ENCODE assay signal across 8 cellular contexts in the genomic region with DNA sequence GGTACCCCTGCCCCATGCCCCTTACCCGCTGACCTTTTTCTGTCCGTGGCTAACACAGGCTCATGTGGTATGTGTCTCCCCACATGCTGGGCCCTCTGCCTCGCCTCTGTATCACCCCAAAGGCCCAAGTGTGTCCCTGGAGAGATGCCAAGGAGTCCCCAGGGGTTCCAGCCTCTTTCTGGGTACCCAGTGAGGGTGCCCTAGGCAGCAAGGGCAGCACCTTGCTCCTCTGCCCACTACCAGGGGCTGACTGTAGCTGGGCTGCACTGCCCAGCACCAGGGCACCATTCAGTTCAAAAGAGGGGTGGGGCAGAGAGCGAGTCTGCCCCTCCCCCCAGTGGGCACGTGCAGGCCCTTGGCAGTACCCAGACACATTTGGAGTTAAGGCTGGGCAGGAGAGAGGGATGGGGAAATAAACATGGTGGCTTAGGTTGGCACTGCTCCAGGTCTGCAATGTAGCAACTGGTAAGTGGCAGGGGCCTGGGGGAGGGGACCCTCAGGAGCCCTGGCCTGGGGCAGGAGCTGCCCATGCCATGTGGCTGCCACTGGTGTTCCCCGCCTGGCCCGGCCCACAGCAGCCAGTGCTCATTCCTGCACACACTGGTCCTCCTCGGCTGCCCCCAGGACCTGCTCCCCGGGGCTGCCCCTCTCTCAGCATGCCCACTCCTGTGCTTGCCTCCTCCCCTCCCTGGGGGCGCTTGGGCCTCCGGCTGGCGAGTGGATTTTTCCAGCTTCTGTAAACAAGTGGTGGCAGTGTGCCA. TPM values are rescaled to one million over a fixed set of nuclear protein-coding genes. Genes with fewer than 3 reads are reported as not detected.
DNase-seq lines count a peak whose midpoint lies in the region; ATAC-seq, FAIRE-seq and TF ChIP-seq lines count a peak whose summit lies in the region.

No MANE protein-coding gene starts in this region.

- H3K9me3 ChIP-seq in H1 (ENCODE audit: insufficient read depth in 2 of 2, low read depth in 1 of 2, low read length in 1 of 2) (no peaks in the 10 kb centered on the region), neural cell (ENCODE audit: low read length) (no peaks in the 10 kb centered on the region)

- H3K4me1 ChIP-seq in H1 (replicated peaks in 1 of 4; ENCODE audit: control insufficient read depth in 3 of 4, insufficient read depth in 4 of 4, low read length in 3 of 4), result peaks cover 22 to 55% (median 45%) of the 10 kb centered on the region in 4 experiments

- H2BK15ac ChIP-seq in H1 (ENCODE audit: low read length), result peak overlapping the region; percentile 46; the same call in 1 of the 2 replicates

- no peak overlapping the region for H3K14ac ChIP-seq in H1 (ENCODE audit: insufficient read length)

- H2BK120ac ChIP-seq in H1 (replicated peaks; ENCODE audit: low read depth, low read length), result no peak overlapping the region

- TF ChIP-seq CTCF in H1 (IDR thresholded peaks at IDR 0.05; ENCODE audit: control extremely low read depth in 1 of 3, insufficient read depth in 1 of 3, low read depth in 1 of 3, low read length in 3 of 3) (no peak), neural cell (IDR thresholded peaks at IDR 0.05; ENCODE audit: poor library complexity, severe bottlenecking) (no peak)

- no peak overlapping the region for H3K56ac ChIP-seq in H1 (replicated peaks; ENCODE audit: insufficient read length, low read depth, low read length)

- no peaks in the 10 kb centered on the region for H3F3A ChIP-seq in neural cell (ENCODE audit: insufficient read depth, low read length, poor library complexity, severe bottlenecking)

- no peak overlapping the region for H3K9ac ChIP-seq in H1 (replicated peaks in 1 of 4; ENCODE audit: extremely low read depth in 1 of 4, low read depth in 3 of 4, low read length in 3 of 4)
- peak overlapping the region; percentile 68 for H3K9ac ChIP-seq in neural cell (ENCODE audit: low read length)

- peak overlapping the region; percentile 26 for H4K91ac ChIP-seq in H1 (replicated peaks; ENCODE audit: insufficient read length, low read length)

- H3K27me3 ChIP-seq in H7 (ENCODE audit: control insufficient read depth, insufficient read depth, low read length) (peaks cover 1% of the 10 kb centered on the region; the same call in 1 of the 2 replicates), H1 (replicated peaks in 1 of 4; ENCODE audit: control insufficient read depth in 3 of 4, extremely low read depth in 1 of 4, insufficient read depth in 3 of 4, low read length in 3 of 4) (no peaks in the 10 kb centered on the region), neural cell (ENCODE audit: insufficient read depth, low read depth, low read length) (no peaks in the 10 kb centered on the region)

- H3K27ac ChIP-seq in H1 (ENCODE audit: low read depth, low read length) (no peak overlapping the region), neural cell (ENCODE audit: low read length) (no peak overlapping the region)

- WGBS in H1 (ENCODE audit: extremely low coverage in 1 of 2, insufficient coverage in 1 of 2, insufficient read length in 1 of 2, insufficient replicate concordance in 2 of 2, low coverage in 1 of 2, low lambda C conversion rate in 2 of 2, missing lambda C conversion rate in 1 of 2), 2 experiments, result 79% methylated on average over 8 of the region's 12 CpGs; no CpG with 5 or more reads in 1 of the 2 experiments

- H2AFZ ChIP-seq in H1 (ENCODE audit: low read length), result no peak overlapping the region
- no peak overlapping the region for H2AFZ ChIP-seq in neural cell (ENCODE audit: low read depth, low read length)

- H3K9me2 ChIP-seq in neural cell (ENCODE audit: insufficient read depth, low read length), result no peaks in the 10 kb centered on the region

- H3K36me3 ChIP-seq in H7 (replicated peaks; ENCODE audit: control insufficient read depth, insufficient read depth, low read length) (no peaks in the 10 kb centered on the region), H1 (ENCODE audit: control insufficient read depth in 2 of 4, insufficient read depth in 4 of 4, low read length in 3 of 4) (no peaks in the 10 kb centered on the region), neural cell (ENCODE audit: insufficient read depth, low read length) (no peaks in the 10 kb centered on the region)

- TF ChIP-seq EP300 in H1 (IDR thresholded peaks at IDR 0.05; ENCODE audit: borderline replicate concordance in 1 of 2, low read depth in 2 of 2, low read length in 2 of 2) (no peak), neural cell (conservative IDR thresholded peaks at IDR 0.05; ENCODE audit: poor library complexity, severe bottlenecking) (no peak)

- no peak overlapping the region for H4K5ac ChIP-seq in H1 (ENCODE audit: insufficient read length, low read depth, low read length)

- H3K79me2 ChIP-seq in H1 (ENCODE audit: control insufficient read depth in 1 of 2, insufficient read depth in 2 of 2, low read length in 2 of 2) (no peaks in the 10 kb centered on the region), neural cell (replicated peaks; ENCODE audit: insufficient read depth, low read length) (peaks cover 25% of the 10 kb centered on the region)

- H3K23ac ChIP-seq in H1 (ENCODE audit: insufficient read length), result no peak overlapping the region

- H2BK5ac ChIP-seq in H1 (ENCODE audit: low read depth, low read length), result peak overlapping the region; percentile 60

- ATAC-seq in GM19035 (IDR thresholded peaks at IDR 0.05; ENCODE audit: unreplicated experiment), result no peak
- ATAC-seq in HG02981 (IDR thresholded peaks at IDR 0.05; ENCODE audit: unreplicated experiment), result no peak
- no peak for ATAC-seq in HG02970 (IDR thresholded peaks at IDR 0.05; ENCODE audit: low FRiP score, unreplicated experiment)

- peak overlapping the region; percentile 53; the same call in 1 of the 2 replicates for H2BK12ac ChIP-seq in H1 (ENCODE audit: low read depth, low read length)

- CTCF ChIA-PET in H1 (lab: Charles Lee; ENCODE audit: partially characterized antibody), result interaction anchor here (1.1 to 38.4 kb wide), 9 partner anchors 10 to 59 kb away, joined by 3 to 876 read pairs (median 51); a partner anchor contains a TSS

- peak overlapping the region; percentile 61; the same call in 1 of the 2 replicates for H2BK20ac ChIP-seq in H1 (ENCODE audit: low read length)

- no peak for FAIRE-seq in H1 (lab: Jason Lieb, UNC)

- H3K18ac ChIP-seq in H1 (ENCODE audit: extremely low read depth, low read length), result 0 out of 2 replicates have a peak overlapping the region, but pooled peaks have one; percentile 41

- peaks cover 7% of the 10 kb centered on the region; the same call in 1 of the 2 replicates for H3K79me1 ChIP-seq in H1 (ENCODE audit: low read depth, low read length)

- POLR2A ChIA-PET in H1 (lab: Charles Lee; ENCODE audit: partially characterized antibody), result interaction anchor here (0.7 to 6.7 kb wide), 10 partner anchors 8 to 52 kb away, joined by 3 to 64 read pairs (median 4); a partner anchor contains a TSS

- H3K4ac ChIP-seq in H1 (replicated peaks; ENCODE audit: insufficient read length, low read depth, low read length), result peak overlapping the region; percentile 72

- no peak overlapping the region for H3K4me3 ChIP-seq in H7 (ENCODE audit: insufficient read depth, low read depth, low read length)
- H3K4me3 ChIP-seq in H1 (ENCODE audit: extremely low read depth in 1 of 4, insufficient read depth in 2 of 4, low read depth in 3 of 4, low read length in 4 of 4), result no peak overlapping the region
- no peak overlapping the region for H3K4me3 ChIP-seq in neural cell (ENCODE audit: low read length)

- peak overlapping the region; percentile 2; the same call in 1 of the 2 replicates for H2AK5ac ChIP-seq in H1 (ENCODE audit: low read depth, low read length)

- DNase-seq in H7 (peak; percentile 36), NCI-H526 treated with DMSO at 0.1 percent for 48 hours (lab: John Stamatoyannopoulos, UW) (peak; percentile 33), H1 (ENCODE audit: low read depth in 1 of 2, low spot score in 2 of 2) (no peak), T-helper 2 cell (no peak)

- TF ChIP-seq RAD21 in H1 (IDR thresholded peaks at IDR 0.05 in 1 of 2, conservative IDR thresholded peaks at IDR 0.05 in 1 of 2; ENCODE audit: low read depth in 2 of 2, low read length in 2 of 2) (no peak), neural cell (conservative IDR thresholded peaks at IDR 0.05) (no peak)

- no peaks in the 10 kb centered on the region for H4K20me1 ChIP-seq in H1 (replicated peaks in 1 of 2; ENCODE audit: control insufficient read depth in 1 of 2, insufficient read depth in 2 of 2, low read length in 2 of 2)
- H4K20me1 ChIP-seq in neural cell (ENCODE audit: insufficient read depth), result no peaks in the 10 kb centered on the region

- H4K8ac ChIP-seq in H1 (ENCODE audit: extremely low read depth, insufficient read depth, low read length), result 0 out of 2 replicates have a peak overlapping the region, but pooled peaks have one; percentile 16

- peaks cover 4% of the 10 kb centered on the region for H3K23me2 ChIP-seq in H1 (ENCODE audit: low read depth, low read length)

- H3K4me2 ChIP-seq in H1 (ENCODE audit: insufficient read depth in 1 of 2, low read depth in 2 of 2, low read length in 2 of 2), result peak overlapping the region in 1 of 2 experiments; percentile 75; a peak in 1 of 4 replicates
- no peak overlapping the region for H3K4me2 ChIP-seq in neural cell (ENCODE audit: low read length)

- no peak for TF ChIP-seq POLR2A in H1 (IDR thresholded peaks at IDR 0.05; ENCODE audit: control extremely low read depth in 1 of 2, low read depth in 2 of 2, low read length in 2 of 2)

RNA-seq across cellular contexts. Expression of a gene that starts 9.1 kb away (rescaled TPM):
- total RNA-seq in H7 (2014; rRNA removed; shearing (Covaris generic)), result 13.2 and 15.2 TPM in 2 replicates
- total RNA-seq in H1 (2021; fragmentation: NEBNext Ultra II Directional; extraction: Animal tissue kit (Norgen Biotek cat#: 25700)), result 10.2 and 11.8 TPM in 2 replicates
- polyA plus RNA-seq in H1 (2011; rRNA removed) (6.4 and 8.2 TPM in 2 replicates), neural cell (97.2 and 111 TPM in 2 replicates)
- 7.4 TPM for polyA plus RNA-seq in H1 (2011; cell fraction: cytosol; rRNA removed)
- polyA plus RNA-seq in H1 (2011; cell fraction: nucleus; rRNA removed), result 13.1 TPM
- polyA plus RNA-seq in H1 (2012, experiment 1 of 2), result 7.9 to 11.1 TPM (median 10.1 TPM) in 4 replicates
- polyA plus RNA-seq in H1 (2012, experiment 2 of 2), result 7.6 TPM
- 5.0 TPM for polyA plus RNA-seq in H1 (2013, experiment 1 of 2)
- 4.5 TPM for polyA plus RNA-seq in H1 (2013, experiment 2 of 2)
- 8.4 and 11.6 TPM in 2 replicates for polyA minus RNA-seq in H1 (2011; rRNA and poly(A)+ RNA removed)
- 6.2 TPM for polyA minus RNA-seq in H1 (2011; cell fraction: cytosol; rRNA and poly(A)+ RNA removed)
- 4.3 TPM for polyA minus RNA-seq in H1 (2011; cell fraction: nucleus; rRNA and poly(A)+ RNA removed)
- polyA minus RNA-seq in neural cell, result 66.8 and 74.3 TPM in 2 replicates

RNA-seq across cellular contexts. Expression of a gene that starts 17.7 kb away (rescaled TPM):
- total RNA-seq in H7 (2014; rRNA removed; shearing (Covaris generic)), result 85.6 and 99.9 TPM in 2 replicates
- total RNA-seq in H1 (2021; fragmentation: NEBNext Ultra II Directional; extraction: Animal tissue kit (Norgen Biotek cat#: 25700)), result 81.7 and 90.6 TPM in 2 replicates
- 92.7 and 120 TPM in 2 replicates for polyA plus RNA-seq in H1 (2011; rRNA removed)
- 91.0 TPM for polyA plus RNA-seq in H1 (2011; cell fraction: cytosol; rRNA removed)
- 355 TPM for polyA plus RNA-seq in H1 (2011; cell fraction: nucleus; rRNA removed)
- polyA plus RNA-seq in H1 (2012, experiment 1 of 2), result 73.6 to 99.4 TPM (median 93.5 TPM) in 4 replicates
- 83.6 TPM for polyA plus RNA-seq in H1 (2012, experiment 2 of 2)
- polyA plus RNA-seq in H1 (2013, experiment 1 of 2), result 42.8 TPM
- 41.6 TPM for polyA plus RNA-seq in H1 (2013, experiment 2 of 2)
- polyA minus RNA-seq in H1 (2011; rRNA and poly(A)+ RNA removed), result 126 and 205 TPM in 2 replicates
- 93.1 TPM for polyA minus RNA-seq in H1 (2011; cell fraction: cytosol; rRNA and poly(A)+ RNA removed)
- 141 TPM for polyA minus RNA-seq in H1 (2011; cell fraction: nucleus; rRNA and poly(A)+ RNA removed)
- 159 and 161 TPM in 2 replicates for polyA plus RNA-seq in neural cell
- 120 and 133 TPM in 2 replicates for polyA minus RNA-seq in neural cell

RNA-seq across cellular contexts. Expression of a gene that starts 28.5 kb away (rescaled TPM):
- total RNA-seq in H7 (2014; rRNA removed; shearing (Covaris generic)), result 1.8 and 3.4 TPM in 2 replicates
- total RNA-seq in H1 (2021; fragmentation: NEBNext Ultra II Directional; extraction: Animal tissue kit (Norgen Biotek cat#: 25700)), result 4.3 and 4.6 TPM in 2 replicates
- polyA plus RNA-seq in H1 (2011; rRNA removed) (1.5 and 3.4 TPM in 2 replicates), neural cell (0.73 TPM in 1 of 2 replicates, not detected in the other)
- 0.79 TPM for polyA plus RNA-seq in H1 (2011; cell fraction: cytosol; rRNA removed)
- 4.7 TPM for polyA plus RNA-seq in H1 (2011; cell fraction: nucleus; rRNA removed)
- 5.4 to 7.1 TPM (median 6.1 TPM) in 4 replicates for polyA plus RNA-seq in H1 (2012, experiment 1 of 2)
- polyA plus RNA-seq in H1 (2012, experiment 2 of 2), result 6.5 TPM
- polyA plus RNA-seq in H1 (2013, experiment 1 of 2), result 3.1 TPM
- polyA plus RNA-seq in H1 (2013, experiment 2 of 2), result 3.0 TPM
- polyA minus RNA-seq in H1 (2011; rRNA and poly(A)+ RNA removed), result 1.4 and 2.9 TPM in 2 replicates
- polyA minus RNA-seq in H1 (2011; cell fraction: cytosol; rRNA and poly(A)+ RNA removed), result 2.5 TPM
- 2.7 TPM for polyA minus RNA-seq in H1 (2011; cell fraction: nucleus; rRNA and poly(A)+ RNA removed)
- 0.24 and 0.35 TPM in 2 replicates for polyA minus RNA-seq in neural cell

RNA-seq across cellular contexts. Expression of a gene that starts 49.9 kb away (rescaled TPM):
- total RNA-seq in H7 (2014; rRNA removed; shearing (Covaris generic)), result 44.2 and 70.0 TPM in 2 replicates
- total RNA-seq in H1 (2021; fragmentation: NEBNext Ultra II Directional; extraction: Animal tissue kit (Norgen Biotek cat#: 25700)), result 66.5 and 69.2 TPM in 2 replicates
- 18.2 and 24.1 TPM in 2 replicates for polyA plus RNA-seq in H1 (2011; rRNA removed)
- polyA plus RNA-seq in H1 (2011; cell fraction: cytosol; rRNA removed), result 39.2 TPM
- 50.9 TPM for polyA plus RNA-seq in H1 (2011; cell fraction: nucleus; rRNA removed)
- polyA plus RNA-seq in H1 (2012, experiment 1 of 2), result 47.3 to 75.1 TPM (median 51.3 TPM) in 4 replicates
- polyA plus RNA-seq in H1 (2012, experiment 2 of 2), result 24.4 TPM
- polyA plus RNA-seq in H1 (2013, experiment 1 of 2), result 59.8 TPM
- polyA plus RNA-seq in H1 (2013, experiment 2 of 2), result 53.4 TPM
- 35.9 and 42.1 TPM in 2 replicates for polyA minus RNA-seq in H1 (2011; rRNA and poly(A)+ RNA removed)
- polyA minus RNA-seq in H1 (2011; cell fraction: cytosol; rRNA and poly(A)+ RNA removed), result 35.1 TPM
- 36.6 TPM for polyA minus RNA-seq in H1 (2011; cell fraction: nucleus; rRNA and poly(A)+ RNA removed)
- polyA plus RNA-seq in neural cell, result 118 and 137 TPM in 2 replicates
- 103 and 105 TPM in 2 replicates for polyA minus RNA-seq in neural cell

RNA-seq across cellular contexts. Expression of a gene that starts 56.7 kb away (rescaled TPM):
- total RNA-seq in H7 (2014; rRNA removed; shearing (Covaris generic)), result 0.28 TPM in 1 of 2 replicates, not detected in the other
- total RNA-seq in H1 (2021; fragmentation: NEBNext Ultra II Directional; extraction: Animal tissue kit (Norgen Biotek cat#: 25700)), result not detected in 2 replicates
- polyA plus RNA-seq in H1 (2011; rRNA removed) (0.03 TPM in 1 of 2 replicates, not detected in the other), neural cell (0.32 TPM in 1 of 2 replicates, not detected in the other)
- polyA plus RNA-seq in H1 (2011; cell fraction: cytosol; rRNA removed), result 0.06 TPM
- polyA plus RNA-seq in H1 (2011; cell fraction: nucleus; rRNA removed), result not detected
- not detected in 4 replicates for polyA plus RNA-seq in H1 (2012, experiment 1 of 2)
- not detected for polyA plus RNA-seq in H1 (2012, experiment 2 of 2)
- not detected for polyA plus RNA-seq in H1 (2013, experiment 1 of 2)
- not detected for polyA plus RNA-seq in H1 (2013, experiment 2 of 2)
- polyA minus RNA-seq in H1 (2011; rRNA and poly(A)+ RNA removed), result not detected in 2 replicates
- polyA minus RNA-seq in H1 (2011; cell fraction: cytosol; rRNA and poly(A)+ RNA removed), result not detected
- not detected for polyA minus RNA-seq in H1 (2011; cell fraction: nucleus; rRNA and poly(A)+ RNA removed)
- not detected in 2 replicates for polyA minus RNA-seq in neural cell

Comparison
In these comparisons a context has a peak if more than half of its experiments do, and no peak if none do; other contexts are left out.
1. DNase-seq: peak in H7 (single experiment) and NCI-H526 treated with DMSO at 0.1 percent for 48 hours (single experiment); none in H1 (0 of 2) and T-helper 2 cell (0 of 5).